14 cellular contexts compared by ENCODE assay signal in genomic region chr11:35036642-35037041, GRCh38.
DNase-seq lines count a peak whose midpoint lies in the region; ATAC-seq and TF ChIP-seq lines count a peak whose summit lies in the region.
"Had no signal": no experiment of that assay in that cellular context is flagged by ENCODE, and none has a peak within 500 bp of the region (broad histone marks: within the 10 kb centered on the region; RNA-seq: fewer than 3 reads in every experiment).

No MANE protein-coding gene starts in this region.

- peak; percentile 52 to 59 for ATAC-seq in natural killer cell treated with Interleukin-12 subunit alpha and Interleukin-12 subunit beta and Interleukin-15 and Interleukin-18, amount 100 ng/mL, for 72 hours
- ATAC-seq in natural killer cell: no peak
- ATAC-seq in RWPE2 (ENCODE audit: low read depth): no peak
- no peak for ATAC-seq in HG03175 (IDR thresholded peaks at IDR 0.05; ENCODE audit: unreplicated experiment)

- peaks cover 15% of the 10 kb centered on the region for H3K9me3 Mint-ChIP-seq in natural killer cell treated with Interleukin-12 subunit alpha and Interleukin-12 subunit beta and Interleukin-15 and Interleukin-18, amount 100 ng/mL, for 72 hours
- H3K9me3 Mint-ChIP-seq in natural killer cell: no peaks in the 10 kb centered on the region
- H3K9me3 Mint-ChIP-seq: nephron progenitor cell had no signal

- H3K4me3 ChIP-seq in RWPE2 (ENCODE audit: severe bottlenecking) (no peak overlapping the region), fibroblast of mammary gland (ENCODE audit: control insufficient read depth, low read depth, low read length) (no peak overlapping the region)
- H3K4me3 ChIP-seq: vagina had no signal

- peaks cover 0 to 5% of the 10 kb centered on the region in 2 donors for H3K27me3 Mint-ChIP-seq in natural killer cell treated with Interleukin-12 subunit alpha and Interleukin-12 subunit beta and Interleukin-15 and Interleukin-18, amount 100 ng/mL, for 72 hours
- peaks cover 11 to 14% of the 10 kb centered on the region in 2 donors for H3K27me3 Mint-ChIP-seq in natural killer cell (ENCODE audit: low read depth in 2 of 2)

- peak overlapping the region; percentile 91 for H3K27ac ChIP-seq in RWPE2 (ENCODE audit: poor library complexity, severe bottlenecking)
- H3K27ac ChIP-seq: vagina had no signal

- no peaks in the 10 kb centered on the region for H3K9me3 ChIP-seq in RWPE2 (ENCODE audit: severe bottlenecking)
- H3K9me3 ChIP-seq: vagina had no signal

- peaks cover 17% of the 10 kb centered on the region for H3K36me3 Mint-ChIP-seq in natural killer cell treated with Interleukin-12 subunit alpha and Interleukin-12 subunit beta and Interleukin-15 and Interleukin-18, amount 100 ng/mL, for 72 hours
- H3K36me3 Mint-ChIP-seq in natural killer cell: no peaks in the 10 kb centered on the region

- H3K27me3 ChIP-seq in RWPE2 (ENCODE audit: insufficient read depth, poor library complexity, severe bottlenecking): no peaks in the 10 kb centered on the region
- H3K27me3 ChIP-seq: vagina had no signal

- TF ChIP-seq CTCF in natural killer cell (IDR thresholded peaks at IDR 0.05) (no peak), RWPE2 (IDR thresholded peaks at IDR 0.05; ENCODE audit: poor library complexity, severe bottlenecking) (no peak), fibroblast of mammary gland (conservative IDR thresholded peaks at IDR 0.05; ENCODE audit: control insufficient read depth, insufficient read depth, low read depth, low read length) (no peak)

- no peak for DNase-seq in natural killer cell treated with Interleukin-12 subunit alpha and Interleukin-12 subunit beta and Interleukin-15 and Interleukin-18, amount 100 ng/mL, for 72 hours (ENCODE audit: low spot score)
- no peak for DNase-seq in natural killer cell
- DNase-seq in RWPE2 (ENCODE audit: low spot score): no peak
- DNase-seq in fibroblast of mammary gland (ENCODE audit: low read depth): peak; percentile 23
- DNase-seq in AML-193 (lab: John Stamatoyannopoulos, UW): no peak
- DNase-seq in H4 (ENCODE audit: low spot score): no peak
- no peak for DNase-seq in stimulated activated CD4-positive, alpha-beta T cell treated with anti-CD3 and anti-CD28 coated beads, Interleukin-4, amount 100 ng/mL, for 1 hour
- DNase-seq: activated CD4-positive, alpha-beta T cell treated with anti-CD3 and anti-CD28 coated beads, Interleukin-2, amount 10 ng/mL, durations not matched to agents 7 days and 5 days; activated naive CD4-positive, alpha-beta T cell treated with anti-CD3 and anti-CD28 coated beads for 36 hours; NCI-H2227 treated with DMSO at 0.1 percent for 48 hours; nephron progenitor cell; RPMI8226 had no signal

- intact Hi-C loops in natural killer cell (cut with micrococcal nuclease): no loop called here

- peaks cover 42 to 70% of the 10 kb centered on the region in 2 donors for H3K4me1 Mint-ChIP-seq in natural killer cell treated with Interleukin-12 subunit alpha and Interleukin-12 subunit beta and Interleukin-15 and Interleukin-18, amount 100 ng/mL, for 72 hours (ENCODE audit: low read depth in 2 of 2)
- H3K4me1 Mint-ChIP-seq in natural killer cell: peaks cover 13 to 21% of the 10 kb centered on the region in 2 donors
- H3K4me1 Mint-ChIP-seq: nephron progenitor cell had no signal

- peaks cover 54% of the 10 kb centered on the region for H3K4me1 ChIP-seq in RWPE2 (ENCODE audit: insufficient read depth, poor library complexity, severe bottlenecking)
- H3K4me1 ChIP-seq: vagina had no signal

- peak overlapping the region; percentile 7 to 17 for H3K27ac Mint-ChIP-seq in natural killer cell treated with Interleukin-12 subunit alpha and Interleukin-12 subunit beta and Interleukin-15 and Interleukin-18, amount 100 ng/mL, for 72 hours
- H3K27ac Mint-ChIP-seq in natural killer cell: no peak overlapping the region
- H3K27ac Mint-ChIP-seq: activated CD4-positive, alpha-beta T cell treated with anti-CD3 and anti-CD28 coated beads, Interleukin-2, amount 10 ng/mL, durations not matched to agents 7 days and 5 days; activated naive CD4-positive, alpha-beta T cell treated with anti-CD3 and anti-CD28 coated beads for 36 hours; nephron progenitor cell had no signal

- peak overlapping the region; percentile 35 for H3K4me3 Mint-ChIP-seq in natural killer cell treated with Interleukin-12 subunit alpha and Interleukin-12 subunit beta and Interleukin-15 and Interleukin-18, amount 100 ng/mL, for 72 hours
- no peak overlapping the region for H3K4me3 Mint-ChIP-seq in natural killer cell
- H3K4me3 Mint-ChIP-seq: activated CD4-positive, alpha-beta T cell treated with anti-CD3 and anti-CD28 coated beads, Interleukin-2, amount 10 ng/mL, durations not matched to agents 7 days and 5 days; activated naive CD4-positive, alpha-beta T cell treated with anti-CD3 and anti-CD28 coated beads for 36 hours; nephron progenitor cell had no signal

- H3K36me3 ChIP-seq in RWPE2 (ENCODE audit: low read depth): no peaks in the 10 kb centered on the region
- H3K36me3 ChIP-seq: vagina had no signal

Comparison
In these comparisons a context has a peak if more than half of its experiments do, and no peak if none do; other contexts are left out.
1. ATAC-seq: peak in natural killer cell treated with Interleukin-12 subunit alpha and Interleukin-12 subunit beta and Interleukin-15 and Interleukin-18, amount 100 ng/mL, for 72 hours (2 of 2); none in natural killer cell (0 of 3), RWPE2 (single experiment) and HG03175 (single experiment).
2. H3K27ac Mint-ChIP-seq: peak in natural killer cell treated with Interleukin-12 subunit alpha and Interleukin-12 subunit beta and Interleukin-15 and Interleukin-18, amount 100 ng/mL, for 72 hours (2 of 2); none in natural killer cell (0 of 2).